39 cellular contexts compared by ENCODE assay signal in genomic region chr7:43140186-43140585, GRCh38. TPM values are rescaled to one million over a fixed set of nuclear protein-coding genes. Genes with fewer than 3 reads are reported as not detected.
"Had no signal": no experiment of that assay in that cellular context is flagged by ENCODE, and none has a peak within 500 bp of the region (broad histone marks: within the 10 kb centered on the region; RNA-seq: fewer than 3 reads in every experiment).

No MANE protein-coding gene starts in this region.

- FAIRE-seq: RCC 7860 had no signal

- H3K27me3 ChIP-seq: colonic mucosa had no signal

- H3K4me2 ChIP-seq: PC-9 had no signal

- H3K4me1 Mint-ChIP-seq: activated CD4-positive, alpha-beta memory T cell treated with anti-CD3 and anti-CD28 coated beads, Interleukin-2, amount 10 ng/mL, durations not matched to agents 7 days and 5 days; activated CD8-positive, alpha-beta memory T cell treated with anti-CD3 and anti-CD28 coated beads, Interleukin-2, amount 10 ng/mL, durations not matched to agents 7 days and 5 days; activated naive CD4-positive, alpha-beta T cell treated with anti-CD3 and anti-CD28 coated beads, Interleukin-2, amount 10 ng/mL, durations not matched to agents 7 days and 5 days; activated naive CD8-positive, alpha-beta T cell treated with anti-CD3 and anti-CD28 coated beads, Interleukin-2, amount 50 U/mL, for 24 hours; T-cell; T-helper 17 cell had no signal

- H3K9me3 ChIP-seq: colonic mucosa had no signal

- H3K4me3 Mint-ChIP-seq: activated CD4-positive, alpha-beta memory T cell treated with anti-CD3 and anti-CD28 coated beads, Interleukin-2, amount 10 ng/mL, durations not matched to agents 7 days and 5 days; activated CD8-positive, alpha-beta memory T cell treated with anti-CD3 and anti-CD28 coated beads, Interleukin-2, amount 10 ng/mL, durations not matched to agents 7 days and 5 days; activated naive CD4-positive, alpha-beta T cell treated with anti-CD3 and anti-CD28 coated beads, Interleukin-2, amount 10 ng/mL, durations not matched to agents 7 days and 5 days; activated naive CD8-positive, alpha-beta T cell; activated naive CD8-positive, alpha-beta T cell treated with anti-CD3 and anti-CD28 coated beads, Interleukin-2, amount 50 U/mL, for 24 hours; brain; T-cell; T-helper 17 cell had no signal

- DNase-seq: activated CD4-positive, alpha-beta memory T cell treated with anti-CD3 and anti-CD28 coated beads, Interleukin-2, amount 10 ng/mL, durations not matched to agents 7 days and 5 days; activated CD4-positive, alpha-beta T cell treated with anti-CD3 and anti-CD28 coated beads for 1 hour; activated CD4-positive, alpha-beta T cell treated with anti-CD3 and anti-CD28 coated beads for 48 hours; activated CD4-positive, CD25-positive, alpha-beta regulatory T cell; activated CD8-positive, alpha-beta memory T cell treated with anti-CD3 and anti-CD28 coated beads for 24 hours; activated CD8-positive, alpha-beta memory T cell treated with anti-CD3 and anti-CD28 coated beads, Interleukin-2, amount 10 ng/mL, durations not matched to agents 7 days and 5 days; activated CD8-positive, alpha-beta memory T cell treated with anti-CD3 and anti-CD28 coated beads, Interleukin-2, amount 50 U/mL, for 48 hours; activated effector memory CD4-positive, alpha-beta T cell treated with Interleukin-2 at 50 U/mL for 16 hours; activated naive CD4-positive, alpha-beta T cell treated with anti-CD3 and anti-CD28 coated beads, Interleukin-2, amount 10 ng/mL, durations not matched to agents 7 days and 5 days; activated naive CD8-positive, alpha-beta T cell treated with anti-CD3 and anti-CD28 coated beads, Interleukin-2, amount 50 U/mL, for 24 hours; activated T-cell treated with anti-CD3 and anti-CD28 coated beads, Interleukin-2, amount 50 U/mL, for 48 hours; anterior cingulate cortex; central memory CD4-positive, alpha-beta T cell; colonic mucosa; MM.1S; MV-4-11; NCI-H1092; NCI-H1436 treated with DMSO at 0.1 percent for 48 hours; NCI-H1694 treated with DMSO at 0.1 percent for 48 hours; NCI-H2029; NCI-H2107; NCI-H2171; NCI-H510A; NCI-H526; NCI-H748 treated with DMSO at 0.1 percent for 48 hours; NK-92 treated with Interleukin-12 subunit alpha and Interleukin-12 subunit beta, amount 100 ng/mL, for 24 hours; PC-9; SIG-M5; T-cell; T-helper 17 cell; T-helper 9 cell had no signal

- ATAC-seq: activated CD8-positive, alpha-beta memory T cell treated with anti-CD3 and anti-CD28 coated beads, Interleukin-2, amount 10 ng/mL, durations not matched to agents 7 days and 5 days; activated naive CD8-positive, alpha-beta T cell treated with anti-CD3 and anti-CD28 coated beads, Interleukin-2, amount 50 U/mL, for 24 hours; Right ventricle myocardium inferior; SK-N-SH treated with all-trans-retinoic acid at 6 μM for 48 hours; T-cell; T-helper 17 cell had no signal

- H3K36me3 ChIP-seq: colonic mucosa had no signal

- H3K4me3 ChIP-seq: colonic mucosa, PC-9 had no signal

- H3K27ac Mint-ChIP-seq: activated CD4-positive, alpha-beta memory T cell treated with anti-CD3 and anti-CD28 coated beads, Interleukin-2, amount 10 ng/mL, durations not matched to agents 7 days and 5 days; activated CD8-positive, alpha-beta memory T cell treated with anti-CD3 and anti-CD28 coated beads, Interleukin-2, amount 10 ng/mL, durations not matched to agents 7 days and 5 days; activated naive CD4-positive, alpha-beta T cell treated with anti-CD3 and anti-CD28 coated beads, Interleukin-2, amount 10 ng/mL, durations not matched to agents 7 days and 5 days; activated naive CD8-positive, alpha-beta T cell; activated naive CD8-positive, alpha-beta T cell treated with anti-CD3 and anti-CD28 coated beads, Interleukin-2, amount 50 U/mL, for 24 hours; T-cell; T-helper 17 cell had no signal

- H3K4me1 ChIP-seq: colonic mucosa had no signal

- H3K27me3 Mint-ChIP-seq: brain had no signal

- H3K9me3 Mint-ChIP-seq: activated CD4-positive, alpha-beta memory T cell treated with anti-CD3 and anti-CD28 coated beads, Interleukin-2, amount 10 ng/mL, durations not matched to agents 7 days and 5 days; activated naive CD4-positive, alpha-beta T cell treated with anti-CD3 and anti-CD28 coated beads, Interleukin-2, amount 10 ng/mL, durations not matched to agents 7 days and 5 days; activated naive CD8-positive, alpha-beta T cell treated with anti-CD3 and anti-CD28 coated beads, Interleukin-2, amount 50 U/mL, for 24 hours; brain; T-cell had no signal

- H3K36me3 Mint-ChIP-seq: activated CD8-positive, alpha-beta memory T cell treated with anti-CD3 and anti-CD28 coated beads, Interleukin-2, amount 10 ng/mL, durations not matched to agents 7 days and 5 days; activated naive CD4-positive, alpha-beta T cell treated with anti-CD3 and anti-CD28 coated beads, Interleukin-2, amount 10 ng/mL, durations not matched to agents 7 days and 5 days; activated naive CD8-positive, alpha-beta T cell; T-cell had no signal

- H3K27ac ChIP-seq: colonic mucosa, PC-9, RWPE1, VCaP had no signal

RNA-seq across cellular contexts. Expression of gene HECW1, which starts 27.7 kb away (rescaled TPM):
- total RNA-seq: activated CD4-positive, alpha-beta memory T cell treated with anti-CD3 and anti-CD28 coated beads, Interleukin-2, amount 10 ng/mL, durations not matched to agents 7 days and 5 days; activated CD8-positive, alpha-beta memory T cell treated with anti-CD3 and anti-CD28 coated beads, Interleukin-2, amount 10 ng/mL, durations not matched to agents 7 days and 5 days; Right ventricle myocardium inferior; SK-MEL-5; T-cell; T-helper 17 cell had no signal
